9 cellular contexts compared by ENCODE assay signal in genomic region chr3:43178891-43179366, GRCh38.
DNase-seq lines count a peak whose midpoint lies in the region; ATAC-seq and TF ChIP-seq lines count a peak whose summit lies in the region.
"Had no signal": no experiment of that assay in that cellular context is flagged by ENCODE, and none has a peak within 500 bp of the region (broad histone marks: within the 10 kb centered on the region; RNA-seq: fewer than 3 reads in every experiment).

No MANE protein-coding gene starts in this region.

- peaks cover 16% of the 10 kb centered on the region for H3K36me3 Mint-ChIP-seq in T-helper 2 cell treated with Interferon-gamma antibody and Interleukin-4, amounts not matched to agents 5 μg/mL and 100 μg/mL, for 36 hours (ENCODE audit: low read depth)
- H3K36me3 Mint-ChIP-seq in T-helper 17 cell (ENCODE audit: low read depth): peaks cover 2% of the 10 kb centered on the region

- ATAC-seq in T-helper 17 cell: no peak
- no peak for ATAC-seq in HG03457 (IDR thresholded peaks at IDR 0.05; ENCODE audit: unreplicated experiment)
- ATAC-seq in HG02870 (IDR thresholded peaks at IDR 0.05; ENCODE audit: unreplicated experiment): no peak

- no peaks in the 10 kb centered on the region for H3K36me3 ChIP-seq in spleen

- peaks cover 21 to 54% (median 43%) of the 10 kb centered on the region in 6 donors for H3K4me1 ChIP-seq in spleen

- no peak for TF ChIP-seq CTCF in spleen (IDR thresholded peaks at IDR 0.05 in 8 of 11, conservative IDR thresholded peaks at IDR 0.05 in 3 of 11)

- 59 to 74% (median 70%) methylated on average over 10 of the region's 10 CpGs for WGBS in spleen, 5 donors

- H3K4me1 Mint-ChIP-seq in T-helper 2 cell treated with Interferon-gamma antibody and Interleukin-4, amounts not matched to agents 5 μg/mL and 100 μg/mL, for 36 hours (ENCODE audit: low read depth): peaks cover 39% of the 10 kb centered on the region
- H3K4me1 Mint-ChIP-seq in T-helper 17 cell: peaks cover 49% of the 10 kb centered on the region

- H3K27me3 Mint-ChIP-seq in T-helper 2 cell treated with Interferon-gamma antibody and Interleukin-4, amounts not matched to agents 5 μg/mL and 100 μg/mL, for 36 hours (ENCODE audit: low read depth): peaks cover 9% of the 10 kb centered on the region
- no peaks in the 10 kb centered on the region for H3K27me3 Mint-ChIP-seq in T-helper 17 cell
- H3K27me3 Mint-ChIP-seq: stimulated activated naive CD8-positive, alpha-beta T cell treated with anti-CD3 and anti-CD28 coated beads, Interleukin-15, Interleukin-2, amounts not matched to agents 100 ng/mL and 50 ng/mL, for 24 hours had no signal

- DNase-seq in T-helper 2 cell treated with Interferon-gamma antibody and Interleukin-4, amounts not matched to agents 5 μg/mL and 100 μg/mL, for 36 hours (ENCODE audit: low spot score): no peak
- DNase-seq in T-helper 2 cell (no peak), T-helper 17 cell (no peak), foreskin melanocyte (peak; percentile 84), spleen (no peak), SHP77 treated with DMSO at 0.1 percent for 48 hours (lab: John Stamatoyannopoulos, UW) (no peak)

- H3K4me3 Mint-ChIP-seq in T-helper 2 cell treated with Interferon-gamma antibody and Interleukin-4, amounts not matched to agents 5 μg/mL and 100 μg/mL, for 36 hours: no peak overlapping the region
- H3K4me3 Mint-ChIP-seq in T-helper 17 cell: peak overlapping the region; percentile 90
- H3K4me3 Mint-ChIP-seq: stimulated activated naive CD8-positive, alpha-beta T cell treated with anti-CD3 and anti-CD28 coated beads, Interleukin-15, Interleukin-2, amounts not matched to agents 100 ng/mL and 50 ng/mL, for 24 hours had no signal

- H3K9me3 ChIP-seq in T-helper 17 cell (ENCODE audit: control insufficient read depth, low read length, poor library complexity, severe bottlenecking) (peaks cover 2% of the 10 kb centered on the region), spleen (peaks cover 0 to 10% (median 9%) of the 10 kb centered on the region in 8 donors)

- peaks cover 15% of the 10 kb centered on the region for H3K9me3 Mint-ChIP-seq in T-helper 2 cell treated with Interferon-gamma antibody and Interleukin-4, amounts not matched to agents 5 μg/mL and 100 μg/mL, for 36 hours

- no peak for TF ChIP-seq POLR2A in spleen (IDR thresholded peaks at IDR 0.05)

- peak overlapping the region; percentile 74 for H3K27ac Mint-ChIP-seq in T-helper 2 cell treated with Interferon-gamma antibody and Interleukin-4, amounts not matched to agents 5 μg/mL and 100 μg/mL, for 36 hours
- peak overlapping the region; percentile 96 for H3K27ac Mint-ChIP-seq in T-helper 17 cell
- H3K27ac Mint-ChIP-seq: stimulated activated naive CD8-positive, alpha-beta T cell treated with anti-CD3 and anti-CD28 coated beads, Interleukin-15, Interleukin-2, amounts not matched to agents 100 ng/mL and 50 ng/mL, for 24 hours had no signal

- H3K27me3 ChIP-seq in spleen (replicated peaks in 1 of 7): no peaks in the 10 kb centered on the region

- no peak overlapping the region for H3K4me3 ChIP-seq in spleen

- intact Hi-C loops in spleen (cut with DNase I; ENCODE audit: low total_unique reads): no loop called here

- peak overlapping the region in 6 of 8 donors; percentile 74 to 82 (median 77) for H3K27ac ChIP-seq in spleen
